In genomic region chr12:105053116-105053572, GRCh38 we compare ENCODE assay signal across 8 cellular contexts. TPM values are rescaled to one million over a fixed set of nuclear protein-coding genes. Genes with fewer than 3 reads are reported as not detected.
DNase-seq lines count a peak whose midpoint lies in the region; ATAC-seq and TF ChIP-seq lines count a peak whose summit lies in the region.

No MANE protein-coding gene starts in this region.

- H3K27me3 ChIP-seq in right lobe of liver, result no peaks in the 10 kb centered on the region

- peak; percentile 41 for DNase-seq in GM04504 (ENCODE audit: low read depth)
- DNase-seq in NCI-H526 treated with DMSO at 0.1 percent for 48 hours (lab: John Stamatoyannopoulos, UW), result peak; percentile 49
- peak; percentile 64 to 78 for DNase-seq in activated CD4-positive, alpha-beta T cell treated with anti-CD3 and anti-CD28 coated beads for 4 hours
- DNase-seq in coronary artery (ENCODE audit: low spot score), result no peak
- DNase-seq in right lobe of liver, result peak; percentile 52 to 80 (median 68)
- peak; percentile 51 to 60 (median 59) for DNase-seq in stimulated activated CD4-positive, alpha-beta T cell treated with anti-CD3 and anti-CD28 coated beads, TNF-alpha, amount 100 ng/mL, for 4 hours (ENCODE audit: low read depth in 3 of 3)

- ATAC-seq in HG03354 (IDR thresholded peaks at IDR 0.05; ENCODE audit: poor library complexity, severe bottlenecking, unreplicated experiment) (peak; percentile 73), right lobe of liver (peak; percentile 98 to 99 (median 98)), GM18858 (IDR thresholded peaks at IDR 0.05; ENCODE audit: unreplicated experiment) (no peak)

- H3K9me3 ChIP-seq in right lobe of liver, result no peaks in the 10 kb centered on the region

- WGBS in right lobe of liver (ENCODE audit: insufficient coverage, low coverage, low lambda C conversion rate, missing lambda C conversion rate), result 2% methylated on average over 2 of the region's 2 CpGs

- H3K4me1 ChIP-seq in right lobe of liver, result no peaks in the 10 kb centered on the region

- no peak overlapping the region for H3K4me3 ChIP-seq in coronary artery
- H3K4me3 ChIP-seq in right lobe of liver, result no peak overlapping the region

- no peaks in the 10 kb centered on the region for H3K36me3 ChIP-seq in right lobe of liver

- H3K27ac ChIP-seq in coronary artery, result no peak overlapping the region
- no peak overlapping the region for H3K27ac ChIP-seq in right lobe of liver

- TF ChIP-seq CTCF in coronary artery (IDR thresholded peaks at IDR 0.05) (peak; percentile 84), right lobe of liver (IDR thresholded peaks at IDR 0.05) (peak in 3 of 4 donors; percentile 96)

- intact Hi-C loops in right lobe of liver (cut with DNase I), result no loop called here

- TF ChIP-seq POLR2A in right lobe of liver (IDR thresholded peaks at IDR 0.05), result no peak

RNA-seq across cellular contexts. Expression of gene ALDH1L2, which starts 31.1 kb away (rescaled TPM):
- under 1 TPM; 0.15 to 0.90 (median 0.28) TPM for total RNA-seq in right lobe of liver

RNA-seq across cellular contexts. Expression of gene WASHC4, which starts 54.4 kb away (rescaled TPM):
- 10 to 100 TPM; 24.4 to 51.4 (median 36.2) TPM for total RNA-seq in right lobe of liver
